In genomic region chr6:89840538-89840937, GRCh38 we compare ENCODE assay signal across 10 cellular contexts. TPM values are rescaled to one million over a fixed set of nuclear protein-coding genes. Genes with fewer than 3 reads are reported as not detected.
DNase-seq lines count a peak whose midpoint lies in the region; TF ChIP-seq lines count a peak whose summit lies in the region.
"Had no signal": no experiment of that assay in that cellular context is flagged by ENCODE, and none has a peak within 500 bp of the region (broad histone marks: within the 10 kb centered on the region; RNA-seq: fewer than 3 reads in every experiment).

No MANE protein-coding gene starts in this region.

- peaks cover 52% of the 10 kb centered on the region for H3K4me1 Mint-ChIP-seq in activated T-cell treated with anti-CD3 and anti-CD28 coated beads, Interleukin-2, amount 50 U/mL, for 24 hours (ENCODE audit: low read depth)

- no peaks in the 10 kb centered on the region for H3K27me3 Mint-ChIP-seq in activated T-cell treated with anti-CD3 and anti-CD28 coated beads, Interleukin-2, amount 50 U/mL, for 24 hours

- peaks cover 13% of the 10 kb centered on the region for H3K36me3 ChIP-seq in BE2C
- H3K36me3 ChIP-seq: ovary had no signal

- no peak overlapping the region for H3K4me3 ChIP-seq in BE2C (ENCODE audit: low read depth, low read length)
- H3K4me3 ChIP-seq: ovary had no signal

- no peaks in the 10 kb centered on the region for H3K27me3 ChIP-seq in BE2C
- H3K27me3 ChIP-seq: ovary had no signal

- H3K27ac Mint-ChIP-seq in activated T-cell treated with anti-CD3 and anti-CD28 coated beads, Interleukin-2, amount 50 U/mL, for 24 hours, result no peak overlapping the region

- no peak for TF ChIP-seq CTCF in BE2C (IDR thresholded peaks at IDR 0.05; ENCODE audit: low read depth, low read length)

- H3K9me3 ChIP-seq in BE2C, result no peaks in the 10 kb centered on the region
- H3K9me3 ChIP-seq: ovary had no signal

- peaks cover 73% of the 10 kb centered on the region for H3K36me3 Mint-ChIP-seq in activated T-cell treated with anti-CD3 and anti-CD28 coated beads, Interleukin-2, amount 50 U/mL, for 24 hours (ENCODE audit: low read depth)

- H3K4me1 ChIP-seq in BE2C, result peaks cover 14% of the 10 kb centered on the region

- H3K4me3 Mint-ChIP-seq in activated T-cell treated with anti-CD3 and anti-CD28 coated beads, Interleukin-2, amount 50 U/mL, for 24 hours, result no peak overlapping the region

- no peaks in the 10 kb centered on the region for H3K9me3 Mint-ChIP-seq in activated T-cell treated with anti-CD3 and anti-CD28 coated beads, Interleukin-2, amount 50 U/mL, for 24 hours

- DNase-seq in BE2C (peak; percentile 64), ELR (ENCODE audit: low read depth) (peak; percentile 19), UCSD-AML1 (lab: John Stamatoyannopoulos, UW; ENCODE audit: unreplicated experiment) (peak; percentile 49), iris pigment epithelial cell (ENCODE audit: low read depth) (peak; percentile 80), SHP77 treated with DMSO at 0.1 percent for 48 hours (lab: John Stamatoyannopoulos, UW) (no peak)
- no peak for DNase-seq in activated CD4-positive, alpha-beta T cell treated with anti-CD3 and anti-CD28 coated beads for 4 hours
- DNase-seq in central memory CD4-positive, alpha-beta T cell, result no peak
- DNase-seq in activated T-cell treated with anti-CD3 and anti-CD28 coated beads, Interleukin-2, amount 50 U/mL, for 24 hours, result no peak
- DNase-seq: activated naive CD4-positive, alpha-beta T cell; ovary had no signal

RNA-seq across cellular contexts. Expression of gene CASP8AP2, which starts 10.9 kb away (rescaled TPM):
- 11.4 TPM for polyA plus RNA-seq in BE2C (2012; ENCODE audit: insufficient read depth, insufficient read length, low read depth)

RNA-seq across cellular contexts. Expression of gene MDN1, which starts 20.9 kb away (rescaled TPM):
- 51.2 TPM for polyA plus RNA-seq in BE2C (2012; ENCODE audit: insufficient read depth, insufficient read length, low read depth)

RNA-seq across cellular contexts. Expression of gene GJA10, which starts 53.7 kb away (rescaled TPM):
- polyA plus RNA-seq in BE2C (2012; ENCODE audit: insufficient read depth, insufficient read length, low read depth), result not detected
- polyA plus RNA-seq: ovary had no signal

Comparison
In these comparisons a context has a peak if more than half of its experiments do, and no peak if none do; other contexts are left out.
1. DNase-seq: peak in BE2C (single experiment), ELR (single experiment), UCSD-AML1 (single experiment) and iris pigment epithelial cell (single experiment); none in SHP77 treated with DMSO at 0.1 percent for 48 hours (single experiment), activated CD4-positive, alpha-beta T cell treated with anti-CD3 and anti-CD28 coated beads for 4 hours (0 of 2), central memory CD4-positive, alpha-beta T cell (single experiment) and activated T-cell treated with anti-CD3 and anti-CD28 coated beads, Interleukin-2, amount 50 U/mL, for 24 hours (single experiment).